ENCODE assay signal across 21 cellular contexts in the genomic region with DNA sequence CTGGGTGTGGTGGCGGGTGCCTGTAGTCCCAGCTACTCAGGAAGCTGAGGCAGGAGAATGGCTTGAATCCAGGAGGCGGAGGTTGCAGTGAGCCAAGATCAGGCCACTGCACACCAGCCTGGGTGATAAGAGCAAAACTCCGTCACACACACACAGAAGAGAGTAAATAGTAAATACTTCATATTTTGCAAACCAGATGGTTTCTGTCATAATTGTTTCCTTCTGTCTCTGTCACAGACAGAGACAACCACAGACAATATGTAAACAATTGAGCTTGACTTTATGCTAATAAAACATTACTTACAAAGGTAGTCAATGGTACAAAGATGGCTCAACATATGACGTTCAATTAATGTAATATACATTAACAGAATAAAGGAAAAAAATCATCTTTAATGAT.
DNase-seq lines count a peak whose midpoint lies in the region; ATAC-seq, FAIRE-seq and TF ChIP-seq lines count a peak whose summit lies in the region.
"Had no signal": no experiment of that assay in that cellular context is flagged by ENCODE, and none has a peak within 500 bp of the region (broad histone marks: within the 10 kb centered on the region; RNA-seq: fewer than 3 reads in every experiment).

No MANE protein-coding gene starts in this region.

- TF ChIP-seq EP300 in HepG2 (IDR thresholded peaks at IDR 0.05; ENCODE audit: low read depth in 2 of 2, low read length in 2 of 2) (no peak), HepG2 (CRISPR knock-in tag; IDR thresholded peaks at IDR 0.05; ENCODE audit: borderline replicate concordance) (no peak)

- FAIRE-seq in HepG2 (lab: Jason Lieb, UNC) = no peak
- FAIRE-seq: A204.1, GM12891, GM18507 had no signal

- no peaks in the 10 kb centered on the region for H3K9me3 ChIP-seq in HepG2 (ENCODE audit: low read length)
- H3K9me3 ChIP-seq in right lobe of liver = no peaks in the 10 kb centered on the region
- H3K9me3 ChIP-seq in A673 (ENCODE audit: low read depth, low read length, poor library complexity, severe bottlenecking) = no peaks in the 10 kb centered on the region

- no peak for TF ChIP-seq POLR2A in HepG2 (IDR thresholded peaks at IDR 0.05; ENCODE audit: insufficient read depth in 1 of 2, low read depth in 2 of 2, low read length in 2 of 2)
- no peak for TF ChIP-seq POLR2A in right lobe of liver (IDR thresholded peaks at IDR 0.05)

- H4K20me1 ChIP-seq in HepG2 (ENCODE audit: insufficient read depth, low read length) = peaks cover 9% of the 10 kb centered on the region; the same call in 1 of the 2 replicates

- WGBS in HepG2 (ENCODE audit: low lambda C conversion rate) = 98% methylated on average over 4 of the region's 4 CpGs
- 70% methylated on average over 3 of the region's 4 CpGs for WGBS in right lobe of liver (ENCODE audit: insufficient coverage, low coverage, low lambda C conversion rate, missing lambda C conversion rate)

- no peak overlapping the region for H2AFZ ChIP-seq in HepG2 (ENCODE audit: low read length)
- H2AFZ ChIP-seq: GM23338 had no signal

- H3K36me3 ChIP-seq in HepG2 (replicated peaks in 1 of 2; ENCODE audit: control insufficient read depth in 1 of 2, insufficient read depth in 2 of 2, low read length in 2 of 2) = peaks cover 0 to 5% of the 10 kb centered on the region in 2 experiments; a peak in 1 of 5 replicates
- no peaks in the 10 kb centered on the region for H3K36me3 ChIP-seq in right lobe of liver
- H3K36me3 ChIP-seq in A673 (ENCODE audit: insufficient read depth, low read length, poor library complexity, severe bottlenecking) = no peaks in the 10 kb centered on the region

- no TSS peak for BruUV-seq in HepG2 (replicated peaks; lab: Mats Ljungman, UMichigan)
- no TSS peak for BruUV-seq in A673 (replicated peaks; lab: Mats Ljungman, UMichigan)

- in situ Hi-C loops in HepG2 (cut with HindIII; ENCODE audit: extremely low pct_ligation_motif_present, low pct_unique_long_range_greater_than_20kb) = no loop called here

- H3K36me3 Mint-ChIP-seq in nephron progenitor cell (ENCODE audit: low read depth) (peaks cover 45% of the 10 kb centered on the region), osteocyte (ENCODE audit: unreplicated experiment) (peaks cover 9% of the 10 kb centered on the region)

- H3K4me3 ChIP-seq in HepG2 (replicated peaks in 1 of 3; ENCODE audit: insufficient read depth in 1 of 3, low read depth in 2 of 3, low read length in 3 of 3) = no peak overlapping the region
- H3K4me3 ChIP-seq in right lobe of liver = no peak overlapping the region
- no peak overlapping the region for H3K4me3 ChIP-seq in A673 (ENCODE audit: low read depth, low read length, poor library complexity, severe bottlenecking)
- H3K4me3 ChIP-seq: GM23338 had no signal

- H3K4me1 Mint-ChIP-seq in nephron progenitor cell (peaks cover 4% of the 10 kb centered on the region), osteocyte (ENCODE audit: unreplicated experiment) (peaks cover 39% of the 10 kb centered on the region)
- H3K4me1 Mint-ChIP-seq: GM23338 had no signal

- ATAC-seq in HepG2 (no peak), right lobe of liver (no peak)
- ATAC-seq: GM23338, HCT116 had no signal

- H3K4me1 ChIP-seq in HepG2 (ENCODE audit: insufficient read depth, low read length) (no peaks in the 10 kb centered on the region), right lobe of liver (no peaks in the 10 kb centered on the region), A673 (ENCODE audit: insufficient read depth, low read length, poor library complexity, severe bottlenecking) (peaks cover 6% of the 10 kb centered on the region)

- H3K9ac ChIP-seq in HepG2 (ENCODE audit: insufficient read depth, low read depth, low read length) = no peak overlapping the region

- DNase-seq in HepG2 (ENCODE audit: low spot score) (no peak), right lobe of liver (no peak), fibroblast of gingiva (ENCODE audit: low read depth) (peak; percentile 28), nephron progenitor cell (no peak), osteocyte (ENCODE audit: extremely low spot score, unreplicated experiment) (no peak), A673 (ENCODE audit: low spot score) (no peak)
- DNase-seq: ACHN; C1 segment of cervical spinal cord; Calu3; CD4-positive, alpha-beta memory T cell; COR-L47; DMS53; DMS79 treated with DMSO at 0.1 percent for 48 hours; GF-D8; H9 had no signal

- POLR2A ChIA-PET in HepG2 (lab: Yijun Ruan, JAX) (no interaction called here), A673 (lab: Charles Lee; ENCODE audit: low non-redundant PET) (no interaction called here)

- TF ChIP-seq CTCF in HepG2 (CRISPR knock-in tag; IDR thresholded peaks at IDR 0.05) = no peak
- TF ChIP-seq CTCF in right lobe of liver (IDR thresholded peaks at IDR 0.05) = no peak
- no peak for TF ChIP-seq CTCF in nephron progenitor cell (IDR thresholded peaks at IDR 0.05)
- no peak for TF ChIP-seq CTCF in osteocyte (IDR thresholded peaks at IDR 0.05)
- no peak for TF ChIP-seq CTCF in A673 (conservative IDR thresholded peaks at IDR 0.05; ENCODE audit: low read depth, low read length)

- intact Hi-C loops in HepG2 (cut with micrococcal nuclease; ENCODE audit: unreplicated experiment) (no loop called here), right lobe of liver (cut with DNase I) (no loop called here), A673 (cut with micrococcal nuclease; ENCODE audit: unreplicated experiment) (no loop called here)

- H3K27ac ChIP-seq in HepG2 (ENCODE audit: extremely low read length, insufficient read depth, low read length) = no peak overlapping the region
- H3K27ac ChIP-seq in right lobe of liver = no peak overlapping the region
- no peak overlapping the region for H3K27ac ChIP-seq in A673 (ENCODE audit: low read depth, low read length, poor library complexity, severe bottlenecking)
- H3K27ac ChIP-seq: 22Rv1 had no signal

- H3K79me2 ChIP-seq in HepG2 (ENCODE audit: insufficient read depth, low read length) = peaks cover 56% of the 10 kb centered on the region

- CTCF ChIA-PET in HepG2 (lab: Yijun Ruan, JAX; ENCODE audit: low intra/inter-chr PET ratio, low total read pairs) = no interaction called here
- CTCF ChIA-PET in A673 (lab: Charles Lee) = no interaction called here

- H3K27ac Mint-ChIP-seq in nephron progenitor cell (peak overlapping the region; percentile 71), osteocyte (ENCODE audit: unreplicated experiment) (no peak overlapping the region)
- H3K27ac Mint-ChIP-seq: H9 had no signal

- no peak overlapping the region for H3K4me2 ChIP-seq in HepG2 (ENCODE audit: low read depth, low read length)
- H3K4me2 ChIP-seq: GM23338 had no signal

- H3K4me3 Mint-ChIP-seq in nephron progenitor cell (no peak overlapping the region), osteocyte (ENCODE audit: unreplicated experiment) (no peak overlapping the region)
- H3K4me3 Mint-ChIP-seq: GM23338, H9 had no signal

- H3K27me3 ChIP-seq in HepG2 (ENCODE audit: control insufficient read depth in 1 of 2, insufficient read depth in 2 of 2, low read length in 2 of 2) (no peaks in the 10 kb centered on the region; a peak in 1 of 5 replicates), right lobe of liver (no peaks in the 10 kb centered on the region), A673 (replicated peaks; ENCODE audit: insufficient read depth, low read depth, low read length, poor library complexity) (no peaks in the 10 kb centered on the region)

- H3K27me3 Mint-ChIP-seq in nephron progenitor cell (ENCODE audit: low read depth, poor library complexity) (no peaks in the 10 kb centered on the region), osteocyte (ENCODE audit: unreplicated experiment) (no peaks in the 10 kb centered on the region)
- H3K27me3 Mint-ChIP-seq: CD4-positive, alpha-beta memory T cell had no signal

- peaks cover 1% of the 10 kb centered on the region for H3K9me3 Mint-ChIP-seq in nephron progenitor cell
- H3K9me3 Mint-ChIP-seq in osteocyte (ENCODE audit: unreplicated experiment) = peaks cover 6% of the 10 kb centered on the region
- H3K9me3 Mint-ChIP-seq: CD4-positive, alpha-beta memory T cell; GM23338; H9 had no signal

- no peak for TF ChIP-seq RAD21 in HepG2 (CRISPR knock-in tag; IDR thresholded peaks at IDR 0.05)

TF ChIP-seq in HepG2, 621 proteins besides CTCF, POLR2A, EP300 and RAD21:
- TF ChIP-seq, protein P1, sequence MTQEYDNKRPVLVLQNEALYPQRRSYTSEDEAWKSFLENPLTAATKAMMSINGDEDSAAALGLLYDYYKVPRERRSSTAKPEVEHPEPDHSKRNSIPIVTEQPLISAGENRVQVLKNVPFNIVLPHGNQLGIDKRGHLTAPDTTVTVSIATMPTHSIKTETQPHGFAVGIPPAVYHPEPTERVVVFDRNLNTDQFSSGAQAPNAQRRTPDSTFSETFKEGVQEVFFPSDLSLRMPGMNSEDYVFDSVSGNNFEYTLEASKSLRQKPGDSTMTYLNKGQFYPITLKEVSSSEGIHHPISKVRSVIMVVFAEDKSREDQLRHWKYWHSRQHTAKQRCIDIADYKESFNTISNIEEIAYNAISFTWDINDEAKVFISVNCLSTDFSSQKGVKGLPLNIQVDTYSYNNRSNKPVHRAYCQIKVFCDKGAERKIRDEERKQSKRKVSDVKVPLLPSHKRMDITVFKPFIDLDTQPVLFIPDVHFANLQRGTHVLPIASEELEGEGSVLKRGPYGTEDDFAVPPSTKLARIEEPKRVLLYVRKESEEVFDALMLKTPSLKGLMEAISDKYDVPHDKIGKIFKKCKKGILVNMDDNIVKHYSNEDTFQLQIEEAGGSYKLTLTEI (CRISPR knock-in tag; conservative IDR thresholded peaks at IDR 0.05) = no peak
- TF ChIP-seq ZNF441 (CRISPR knock-in tag; IDR thresholded peaks at IDR 0.05; ENCODE audit: borderline replicate concordance) (0 out of 2 replicates have a peak, but pooled peaks have one; percentile 48), ZSCAN25 (CRISPR knock-in tag; IDR thresholded peaks at IDR 0.05) (no peak), NCOA5 (CRISPR knock-in tag; IDR thresholded peaks at IDR 0.05) (no peak)
